Comparison of ENCODE assay signal across 38 cellular contexts in genomic region chr4:87862236-87862635, GRCh38. TPM values are rescaled to one million over a fixed set of nuclear protein-coding genes. Genes with fewer than 3 reads are reported as not detected.
"Had no signal": no experiment of that assay in that cellular context is flagged by ENCODE, and none has a peak within 500 bp of the region (broad histone marks: within the 10 kb centered on the region; RNA-seq: fewer than 3 reads in every experiment).

No MANE protein-coding gene starts in this region.

- DNase-seq: Karpas-422, Kasumi-1, MG63, MM.1S, MV-4-11, NCI-H1048, NCI-H1092, NCI-H1092 treated with DMSO at 0.1 percent for 48 hours, NCI-H1105, NCI-H1105 treated with DMSO at 0.1 percent for 48 hours, NCI-H1417, NCI-H1417 treated with DMSO at 0.1 percent for 48 hours, NCI-H1436, NCI-H1436 treated with DMSO at 0.1 percent for 48 hours, NCI-H146, NCI-H1694, NCI-H1694 treated with DMSO at 0.1 percent for 48 hours, NCI-H187, NCI-H187 treated with DMSO at 0.1 percent for 48 hours, NCI-H1930, NCI-H2029, NCI-H2029 treated with DMSO at 0.1 percent for 48 hours, NCI-H2081, NCI-H2081 treated with DMSO at 0.1 percent for 48 hours, NCI-H2107, NCI-H2171, NCI-H2171 treated with DMSO at 0.1 percent for 48 hours, NCI-H2227 treated with DMSO at 0.1 percent for 48 hours, NCI-H226, NCI-H345, NCI-H446, NCI-H446 treated with DMSO at 0.1 percent for 48 hours, NCI-H510A, NCI-H510A treated with DMSO at 0.1 percent for 48 hours, NCI-H524 had no signal

- H3K27me3 ChIP-seq: MG63 had no signal

- H3K4me3 ChIP-seq: MG63 had no signal

- H3K36me3 ChIP-seq: MG63 had no signal

- H3K9me3 ChIP-seq: MG63 had no signal

RNA-seq across cellular contexts. Expression of gene MEPE, which starts 29.5 kb away (rescaled TPM):
- total RNA-seq: LHCN-M2, MCF 10A, NCI-H460 had no signal
